Comparison of ENCODE assay signal across 29 cellular contexts in the genomic region with DNA sequence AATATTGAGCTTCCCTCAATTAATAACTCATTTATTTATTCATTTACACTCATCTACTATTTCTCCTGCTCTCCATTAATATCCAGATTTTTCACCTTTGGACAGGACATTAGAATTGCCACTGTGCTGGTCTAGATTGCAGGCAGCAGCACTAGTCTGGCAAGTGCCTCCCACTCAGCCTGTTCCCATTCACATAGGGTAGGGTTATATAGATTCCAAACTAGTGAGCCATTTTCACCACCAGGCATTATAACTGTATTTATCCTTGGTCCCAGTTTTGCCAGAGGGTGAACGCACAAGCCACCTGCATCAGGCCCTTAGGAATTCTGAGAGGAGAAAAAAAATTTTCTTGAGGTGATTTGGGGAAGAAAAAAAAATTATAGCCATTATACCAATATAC.
"Had no signal": no experiment of that assay in that cellular context is flagged by ENCODE, and none has a peak within 500 bp of the region (broad histone marks: within the 10 kb centered on the region; RNA-seq: fewer than 3 reads in every experiment).

No MANE protein-coding gene starts in this region.

- H3K4me3 Mint-ChIP-seq: activated CD4-positive, alpha-beta memory T cell treated with anti-CD3 and anti-CD28 coated beads, Interleukin-2, amount 10 ng/mL, durations not matched to agents 7 days and 5 days; activated CD4-positive, alpha-beta T cell treated with anti-CD3 and anti-CD28 coated beads, Interleukin-2, amount 10 ng/mL, durations not matched to agents 7 days and 5 days; activated CD8-positive, alpha-beta memory T cell treated with anti-CD3 and anti-CD28 coated beads, Interleukin-2, amount 10 ng/mL, durations not matched to agents 7 days and 5 days; activated naive CD4-positive, alpha-beta T cell treated with anti-CD3 and anti-CD28 coated beads, Interleukin-2, amount 50 U/mL, for 24 hours; activated naive CD8-positive, alpha-beta T cell treated with anti-CD3 and anti-CD28 coated beads, Interleukin-2, amount 50 U/mL, for 24 hours; memory B cell; naive thymus-derived CD4-positive, alpha-beta T cell; type B pancreatic cell; WTC11 had no signal

- H3K36me3 Mint-ChIP-seq: activated CD8-positive, alpha-beta memory T cell treated with anti-CD3 and anti-CD28 coated beads, Interleukin-2, amount 10 ng/mL, durations not matched to agents 7 days and 5 days; type B pancreatic cell had no signal

- DNase-seq: activated CD4-positive, alpha-beta memory T cell treated with anti-CD3 and anti-CD28 coated beads, Interleukin-2, amount 10 ng/mL, durations not matched to agents 7 days and 5 days; activated CD4-positive, alpha-beta T cell treated with anti-CD3 and anti-CD28 coated beads for 1 hour; activated CD4-positive, alpha-beta T cell treated with anti-CD3 and anti-CD28 coated beads, Interleukin-2, amount 10 ng/mL, durations not matched to agents 7 days and 5 days; activated CD8-positive, alpha-beta memory T cell treated with anti-CD3 and anti-CD28 coated beads, Interleukin-2, amount 10 ng/mL, durations not matched to agents 7 days and 5 days; activated naive CD8-positive, alpha-beta T cell treated with anti-CD3 and anti-CD28 coated beads, Interleukin-2, amount 50 U/mL, for 24 hours; activated T-cell treated with anti-CD3 and anti-CD28 coated beads, Interleukin-2, amount 50 U/mL, for 48 hours; dermis blood vessel endothelial cell; effector CD8-positive, alpha-beta T cell; erythroblast; heart left ventricle; hypothalamus; midbrain; naive thymus-derived CD4-positive, alpha-beta T cell; ovary; stimulated activated CD4-positive, alpha-beta T cell treated with anti-CD3 and anti-CD28 coated beads, Interleukin-12 subunit alpha, Interleukin-12 subunit beta, amount 100 ng/mL, for 4 hours; stimulated activated CD4-positive, alpha-beta T cell treated with anti-CD3 and anti-CD28 coated beads, Interleukin-4, amount 100 ng/mL, for 1 hour; stimulated activated naive CD8-positive, alpha-beta T cell treated with anti-CD3 and anti-CD28 coated beads, Interleukin-15, Interleukin-2, amounts not matched to agents 100 U/mL and 50 U/mL, for 24 hours; T-helper 2 cell; uterus had no signal

- H3K4me1 ChIP-seq: uterus had no signal

- H3K27me3 ChIP-seq: heart left ventricle, ovary, uterus had no signal

- H3K27ac ChIP-seq: heart left ventricle, ovary, skin epidermis, thoracic aorta, uterus had no signal

- H3K4me3 ChIP-seq: heart left ventricle, ovary, skin epidermis, thoracic aorta, uterus had no signal

- H3K9me3 ChIP-seq: ovary, thoracic aorta, uterus had no signal

- FAIRE-seq: colon had no signal

- H3K4me1 Mint-ChIP-seq: activated CD4-positive, alpha-beta memory T cell treated with anti-CD3 and anti-CD28 coated beads, Interleukin-2, amount 10 ng/mL, durations not matched to agents 7 days and 5 days; activated CD4-positive, alpha-beta T cell treated with anti-CD3 and anti-CD28 coated beads, Interleukin-2, amount 10 ng/mL, durations not matched to agents 7 days and 5 days; activated CD8-positive, alpha-beta memory T cell treated with anti-CD3 and anti-CD28 coated beads, Interleukin-2, amount 10 ng/mL, durations not matched to agents 7 days and 5 days; activated naive CD4-positive, alpha-beta T cell treated with anti-CD3 and anti-CD28 coated beads, Interleukin-2, amount 50 U/mL, for 24 hours; activated naive CD8-positive, alpha-beta T cell treated with anti-CD3 and anti-CD28 coated beads, Interleukin-2, amount 50 U/mL, for 24 hours; memory B cell; naive thymus-derived CD4-positive, alpha-beta T cell had no signal

- H3K36me3 ChIP-seq: heart left ventricle, ovary, thoracic aorta, uterus had no signal

- H3K27ac Mint-ChIP-seq: activated CD4-positive, alpha-beta memory T cell treated with anti-CD3 and anti-CD28 coated beads, Interleukin-2, amount 10 ng/mL, durations not matched to agents 7 days and 5 days; activated CD4-positive, alpha-beta T cell treated with anti-CD3 and anti-CD28 coated beads, Interleukin-2, amount 10 ng/mL, durations not matched to agents 7 days and 5 days; activated CD8-positive, alpha-beta memory T cell treated with anti-CD3 and anti-CD28 coated beads, Interleukin-2, amount 10 ng/mL, durations not matched to agents 7 days and 5 days; activated naive CD4-positive, alpha-beta T cell treated with anti-CD3 and anti-CD28 coated beads, Interleukin-2, amount 50 U/mL, for 24 hours; activated naive CD8-positive, alpha-beta T cell treated with anti-CD3 and anti-CD28 coated beads, Interleukin-2, amount 50 U/mL, for 24 hours; activated T-helper 2 cell treated with anti-CD3 and anti-CD28 coated beads, Interferon-gamma antibody, Interleukin-2, Interleukin-4, amounts not matched to agents 10 μg/mL and 5 μg/mL and 100 μg/mL, durations not matched to agents 14 hours and 24 hours and 36 hours; memory B cell; naive thymus-derived CD4-positive, alpha-beta T cell; progenitor cell of endocrine pancreas; type B pancreatic cell; WTC11 had no signal

- H3K27me3 Mint-ChIP-seq: type B pancreatic cell had no signal

- ATAC-seq: activated CD8-positive, alpha-beta memory T cell treated with anti-CD3 and anti-CD28 coated beads, Interleukin-2, amount 10 ng/mL, durations not matched to agents 7 days and 5 days; activated naive CD8-positive, alpha-beta T cell treated with anti-CD3 and anti-CD28 coated beads, Interleukin-2, amount 50 U/mL, for 24 hours; heart left ventricle; naive thymus-derived CD4-positive, alpha-beta T cell; sciatic nerve; stimulated activated naive CD8-positive, alpha-beta T cell treated with anti-CD3 and anti-CD28 coated beads, Interleukin-15, Interleukin-2, amounts not matched to agents 100 U/mL and 50 U/mL, for 24 hours; WTC11 had no signal

- H3K9me3 Mint-ChIP-seq: activated CD4-positive, alpha-beta memory T cell treated with anti-CD3 and anti-CD28 coated beads, Interleukin-2, amount 10 ng/mL, durations not matched to agents 7 days and 5 days had no signal
